ENCODE assay signal across 8 cellular contexts in genomic region chr11:128630367-128631230, GRCh38. TPM values are rescaled to one million over a fixed set of nuclear protein-coding genes. Genes with fewer than 3 reads are reported as not detected.
DNase-seq lines count a peak whose midpoint lies in the region; ATAC-seq and TF ChIP-seq lines count a peak whose summit lies in the region.

No MANE protein-coding gene starts in this region.

- peak; percentile 43 for ATAC-seq in GM21786 (IDR thresholded peaks at IDR 0.05; ENCODE audit: unreplicated experiment)
- ATAC-seq in upper lobe of right lung = peak; percentile 95

- peak overlapping the region; percentile 59 for H3K4me3 ChIP-seq in DOHH2 (ENCODE audit: low read length)
- H3K4me3 ChIP-seq in upper lobe of right lung = no peak overlapping the region

- intact Hi-C loops in posterior vena cava (cut with DNase I) (loop anchor here (2.0 to 10.0 kb wide), 4 partner anchors 204 to 458 kb away; no protein-coding TSS in a partner anchor), upper lobe of right lung (cut with DNase I) (no loop called here)

- peak overlapping the region; percentile 68 for H3K4me3 Mint-ChIP-seq in activated naive CD4-positive, alpha-beta T cell treated with anti-CD3 and anti-CD28 coated beads, Interleukin-2, amount 10 ng/mL, durations not matched to agents 7 days and 5 days
- H3K4me3 Mint-ChIP-seq in glutamatergic neuron (ENCODE audit: unreplicated experiment) = no peak overlapping the region

- peaks cover 71% of the 10 kb centered on the region for H3K4me1 ChIP-seq in DOHH2 (ENCODE audit: control insufficient read depth, low read length)
- H3K4me1 ChIP-seq in upper lobe of right lung = peaks cover 29% of the 10 kb centered on the region

- peaks cover 18% of the 10 kb centered on the region for H3K36me3 ChIP-seq in DOHH2 (ENCODE audit: control insufficient read depth, low read length)
- H3K36me3 ChIP-seq in upper lobe of right lung = no peaks in the 10 kb centered on the region

- no peaks in the 10 kb centered on the region for H3K9me3 Mint-ChIP-seq in activated naive CD4-positive, alpha-beta T cell treated with anti-CD3 and anti-CD28 coated beads, Interleukin-2, amount 10 ng/mL, durations not matched to agents 7 days and 5 days
- H3K9me3 Mint-ChIP-seq in glutamatergic neuron (ENCODE audit: unreplicated experiment) = no peaks in the 10 kb centered on the region

- peaks cover 3% of the 10 kb centered on the region for H3K27me3 Mint-ChIP-seq in activated naive CD4-positive, alpha-beta T cell treated with anti-CD3 and anti-CD28 coated beads, Interleukin-2, amount 10 ng/mL, durations not matched to agents 7 days and 5 days
- H3K27me3 Mint-ChIP-seq in glutamatergic neuron (ENCODE audit: unreplicated experiment) = peaks cover 2% of the 10 kb centered on the region

- H3K27me3 ChIP-seq in DOHH2 (ENCODE audit: control insufficient read depth, low read length) (no peaks in the 10 kb centered on the region), upper lobe of right lung (no peaks in the 10 kb centered on the region)

- peaks cover 4% of the 10 kb centered on the region for H3K36me3 Mint-ChIP-seq in activated naive CD4-positive, alpha-beta T cell treated with anti-CD3 and anti-CD28 coated beads, Interleukin-2, amount 10 ng/mL, durations not matched to agents 7 days and 5 days
- no peaks in the 10 kb centered on the region for H3K36me3 Mint-ChIP-seq in glutamatergic neuron (ENCODE audit: unreplicated experiment)

- CTCF ChIA-PET in activated naive CD4-positive, alpha-beta T cell treated with anti-CD3 and anti-CD28 coated beads, Interleukin-2, amount 10 ng/mL, durations not matched to agents 7 days and 5 days (lab: Charles Lee) = interaction anchor here (0.6 to 7.9 kb wide), 45 partner anchors 21 to 602 kb away, joined by 3 to 149 read pairs (median 6); no protein-coding TSS in a partner anchor

- peak; percentile 77 for DNase-seq in LHCN-M2 (ENCODE audit: low read depth)
- peak; percentile 9 for DNase-seq in SK-N-DZ (ENCODE audit: low spot score)
- DNase-seq in activated naive CD4-positive, alpha-beta T cell treated with anti-CD3 and anti-CD28 coated beads, Interleukin-2, amount 10 ng/mL, durations not matched to agents 7 days and 5 days = peak; percentile 93
- peak; percentile 87 for DNase-seq in glutamatergic neuron
- peak; percentile 97 for DNase-seq in posterior vena cava (ENCODE audit: low spot score)
- DNase-seq in upper lobe of right lung = peak; percentile 90

- peaks cover 24% of the 10 kb centered on the region for H3K79me2 ChIP-seq in DOHH2 (ENCODE audit: control insufficient read depth, low read length)

- H3K27ac ChIP-seq in DOHH2 (ENCODE audit: low read depth, low read length) (peak overlapping the region; percentile 98), upper lobe of right lung (peak overlapping the region; percentile 56)

- peak overlapping the region; percentile 80 for H3K27ac Mint-ChIP-seq in activated naive CD4-positive, alpha-beta T cell treated with anti-CD3 and anti-CD28 coated beads, Interleukin-2, amount 10 ng/mL, durations not matched to agents 7 days and 5 days
- H3K27ac Mint-ChIP-seq in glutamatergic neuron (ENCODE audit: unreplicated experiment) = no peak overlapping the region

- peak overlapping the region; percentile 82 for H3K4me2 ChIP-seq in DOHH2 (ENCODE audit: low read length)

- TF ChIP-seq CTCF in DOHH2 (IDR thresholded peaks at IDR 0.05; ENCODE audit: low read depth, low read length, poor library complexity, severe bottlenecking) (peak; percentile 93), glutamatergic neuron (IDR thresholded peaks at IDR 0.05; ENCODE audit: partially characterized antibody, unreplicated experiment) (peak; percentile 91), upper lobe of right lung (IDR thresholded peaks at IDR 0.05) (peak; percentile 92)

- H3K9me3 ChIP-seq in DOHH2 (ENCODE audit: control insufficient read depth, insufficient read depth, low read length) = no peaks in the 10 kb centered on the region
- no peaks in the 10 kb centered on the region for H3K9me3 ChIP-seq in upper lobe of right lung

- peaks cover 19% of the 10 kb centered on the region for H3F3A ChIP-seq in DOHH2 (ENCODE audit: control insufficient read depth, insufficient read depth)

- H3K9me2 ChIP-seq in DOHH2 (replicated peaks; ENCODE audit: control insufficient read depth, low read length) = no peaks in the 10 kb centered on the region

- H4K20me1 ChIP-seq in DOHH2 (ENCODE audit: control insufficient read depth, insufficient read depth, low read depth, low read length) = no peaks in the 10 kb centered on the region

- H3K4me1 Mint-ChIP-seq in activated naive CD4-positive, alpha-beta T cell treated with anti-CD3 and anti-CD28 coated beads, Interleukin-2, amount 10 ng/mL, durations not matched to agents 7 days and 5 days = peaks cover 66% of the 10 kb centered on the region
- H3K4me1 Mint-ChIP-seq in glutamatergic neuron (ENCODE audit: low read depth, unreplicated experiment) = no peaks in the 10 kb centered on the region

RNA-seq across cellular contexts. Expression of gene ETS1, which starts 43.2 kb away (rescaled TPM):
- total RNA-seq in LHCN-M2 (2014; rRNA removed) = 37.2 and 38.2 TPM in 2 replicates
- polyA plus RNA-seq in LHCN-M2 (2012) = 46.5 TPM
- not detected in 2 replicates for polyA plus RNA-seq in SK-N-DZ (2014; cell fraction: cytosol; rRNA removed)
- not detected in 2 replicates for polyA plus RNA-seq in SK-N-DZ (2014; cell fraction: nucleus; rRNA removed)
- total RNA-seq in glutamatergic neuron (ENCODE audit: unreplicated experiment) = 1.0 TPM
- 10 to 100 TPM; 61.0 to 62.5 TPM for total RNA-seq in posterior vena cava
- total RNA-seq in upper lobe of right lung = 121 TPM

Comparison
In these comparisons a context has a peak if more than half of its experiments do, and no peak if none do; other contexts are left out.
1. DNase-seq: peak in every context shown above with its lines; median percentile 97 in posterior vena cava; 93 in activated naive CD4-positive, alpha-beta T cell treated with anti-CD3 and anti-CD28 coated beads, Interleukin-2, amount 10 ng/mL, durations not matched to agents 7 days and 5 days; 90 in upper lobe of right lung; 87 in glutamatergic neuron; 77 in LHCN-M2; 9 in SK-N-DZ.
2. RNA of gene ETS1, which starts 43.2 kb away (total RNA-seq): 121 TPM in upper lobe of right lung (single experiment), 61.0 to 62.5 TPM in posterior vena cava and 37.2 to 38.2 TPM in LHCN-M2; 1.0 TPM in glutamatergic neuron (single experiment); every median in the first group is over 10 times any median in the second.
3. Peak in every context shown above with its lines, with median percentiles within 50 percentile points of each other: CTCF ChIP-seq.